Comparison of ENCODE assay signal across 8 cellular contexts in the genomic region with DNA sequence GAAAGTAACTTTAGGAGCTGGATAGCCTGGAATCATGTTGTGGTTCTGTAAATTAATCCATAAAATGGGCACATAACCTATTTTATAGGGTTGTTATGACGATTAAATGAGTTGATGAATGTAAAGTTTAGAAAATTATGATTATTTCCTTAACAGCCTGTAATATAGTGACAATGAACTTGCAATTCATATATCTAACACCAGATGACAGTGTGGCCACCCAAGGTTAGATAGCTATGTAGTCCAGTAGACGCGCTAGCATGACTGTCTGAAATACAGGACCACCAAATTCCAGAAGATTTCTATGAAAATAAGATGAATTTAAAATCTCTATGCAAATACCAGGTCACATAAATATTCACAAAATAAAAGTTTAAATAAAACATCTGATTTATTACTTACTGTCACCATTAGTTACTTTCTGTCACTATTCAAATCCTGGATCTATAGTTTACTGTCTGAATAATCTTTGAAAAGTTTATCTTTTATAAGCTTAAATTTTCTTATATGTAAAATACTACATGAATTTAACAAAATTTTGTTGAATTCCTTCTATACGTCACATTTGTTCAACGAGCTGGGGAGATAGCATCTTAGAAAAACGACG. TPM values are rescaled to one million over a fixed set of nuclear protein-coding genes. Genes with fewer than 3 reads are reported as not detected.
DNase-seq lines count a peak whose midpoint lies in the region; ATAC-seq, FAIRE-seq and TF ChIP-seq lines count a peak whose summit lies in the region.

No MANE protein-coding gene starts in this region.

- H4K8ac ChIP-seq in IMR-90 (ENCODE audit: low read depth in 2 of 2, low read length in 2 of 2), result no peak overlapping the region

- dilution Hi-C loops in IMR-90 (cut with HindIII; ENCODE audit: low sequenced_read_pairs, unreplicated experiment), result no loop called here

- TF ChIP-seq RAD21 in IMR-90 (IDR thresholded peaks at IDR 0.05; ENCODE audit: low read length), result peak; percentile 78

- H3K27ac Mint-ChIP-seq in glutamatergic neuron (ENCODE audit: unreplicated experiment), result no peak overlapping the region

- H2AK9ac ChIP-seq in IMR-90 (replicated peaks; ENCODE audit: low read depth, low read length, poor library complexity), result no peak overlapping the region

- H3K27me3 ChIP-seq in IMR-90 (ENCODE audit: control insufficient read depth, insufficient read depth, low read length), result no peaks in the 10 kb centered on the region
- no peaks in the 10 kb centered on the region for H3K27me3 ChIP-seq in stomach

- H3K36me3 Mint-ChIP-seq in glutamatergic neuron (ENCODE audit: unreplicated experiment), result peaks cover 4% of the 10 kb centered on the region

- peaks cover 3% of the 10 kb centered on the region for H3K9me3 Mint-ChIP-seq in glutamatergic neuron (ENCODE audit: unreplicated experiment)

- H3K4me2 ChIP-seq in IMR-90 (ENCODE audit: low read depth, low read length), result no peak overlapping the region

- intact Hi-C loops in Right ventricle myocardium superior (cut with DNase I) (loop anchor here (2.0 kb wide), 1 partner anchor 242 kb away; no protein-coding TSS in a partner anchor), cardiac septum (cut with DNase I) (loop anchor here (2.0 kb wide), 1 partner anchor 242 kb away; no protein-coding TSS in a partner anchor), IMR-90 (cut with micrococcal nuclease) (loop anchor here (1.0 kb wide), 1 partner anchor 243 kb away; no protein-coding TSS in a partner anchor), stomach (cut with DNase I; ENCODE audit: low total_unique reads) (loop anchor here (5.0 kb wide), 1 partner anchor 245 kb away; no protein-coding TSS in a partner anchor)

- no peak overlapping the region for H3K9ac ChIP-seq in IMR-90 (ENCODE audit: low read depth, low read length)

- H3K4ac ChIP-seq in IMR-90 (ENCODE audit: low read depth, low read length), result no peak overlapping the region

- H3K56ac ChIP-seq in IMR-90 (ENCODE audit: extremely low read depth, insufficient read depth, low read length), result no peak overlapping the region

- DNase-seq in Right ventricle myocardium superior (no peak), cardiac septum (ENCODE audit: low spot score) (no peak), IMR-90 (peak; percentile 55), glutamatergic neuron (no peak), stomach (no peak), HK-2 (ENCODE audit: unreplicated experiment) (no peak)

- no peak overlapping the region for H4K5ac ChIP-seq in IMR-90 (ENCODE audit: low read depth, low read length)

- H2BK120ac ChIP-seq in IMR-90 (ENCODE audit: low read depth, low read length), result no peak overlapping the region

- H3K4me3 ChIP-seq in IMR-90 (ENCODE audit: insufficient read depth, low read depth, low read length) (no peak overlapping the region), stomach (no peak overlapping the region)

- TF ChIP-seq POLR2A in IMR-90 (IDR thresholded peaks at IDR 0.05; ENCODE audit: low read depth, low read length), result no peak
- no peak for TF ChIP-seq POLR2A in stomach (IDR thresholded peaks at IDR 0.05)

- no peaks in the 10 kb centered on the region for H3K9me1 ChIP-seq in IMR-90 (ENCODE audit: insufficient read depth, low read length)

- in situ Hi-C loops in IMR-90 (cut with MboI; ENCODE audit: low sequenced_read_pairs), result loop anchor here (5.0 kb wide), 1 partner anchor 245 kb away; no protein-coding TSS in a partner anchor

- H2AFZ ChIP-seq in IMR-90 (replicated peaks; ENCODE audit: low read length, poor library complexity), result no peak overlapping the region

- no peak overlapping the region for H2BK5ac ChIP-seq in IMR-90 (ENCODE audit: low read depth, low read length, poor library complexity, severe bottlenecking)

- H3K27me3 Mint-ChIP-seq in glutamatergic neuron (ENCODE audit: unreplicated experiment), result no peaks in the 10 kb centered on the region

- no peak overlapping the region for H3K18ac ChIP-seq in IMR-90 (ENCODE audit: low read depth, low read length)

- H3K36me3 ChIP-seq in IMR-90 (ENCODE audit: control insufficient read depth, insufficient read depth, low read length) (no peaks in the 10 kb centered on the region), stomach (no peaks in the 10 kb centered on the region)

- H2AK5ac ChIP-seq in IMR-90 (ENCODE audit: low read depth, low read length), result no peak overlapping the region

- no CpG with 5 or more reads among the region's 7 CpGs for WGBS in IMR-90 (ENCODE audit: extremely low coverage in 2 of 2, insufficient read length in 1 of 2), 2 experiments
- WGBS in stomach, 5 donors, result 69 to 77% (median 71%) methylated on average over 7 of the region's 7 CpGs

- no peak overlapping the region for H4K91ac ChIP-seq in IMR-90 (ENCODE audit: insufficient read depth, low read depth, low read length)

- H4K20me1 ChIP-seq in IMR-90 (ENCODE audit: insufficient read depth, low read length), result no peaks in the 10 kb centered on the region

- CTCF ChIA-PET in IMR-90 (lab: Yijun Ruan, JAX), result interaction anchor here (0.7 to 1.8 kb wide), 12 partner anchors 8 to 249 kb away, joined by 3 to 17 read pairs (median 4); a partner anchor contains a TSS

- TF ChIP-seq EP300 in stomach (IDR thresholded peaks at IDR 0.05), result no peak

- H2BK15ac ChIP-seq in IMR-90 (ENCODE audit: low read depth, low read length), result no peak overlapping the region

- peak; percentile 29 for FAIRE-seq in TTC549 (lab: Jason Lieb, UNC)

- H3K4me3 Mint-ChIP-seq in glutamatergic neuron (ENCODE audit: unreplicated experiment), result no peak overlapping the region

- POLR2A ChIA-PET in IMR-90 (lab: Charles Lee; ENCODE audit: unreplicated experiment), result no interaction called here

- no peak overlapping the region for H3K14ac ChIP-seq in IMR-90 (replicated peaks; ENCODE audit: low read depth, low read length)

- no peak overlapping the region for H3K23ac ChIP-seq in IMR-90 (ENCODE audit: low read depth, low read length)

- H3K4me1 Mint-ChIP-seq in glutamatergic neuron (ENCODE audit: low read depth, unreplicated experiment), result no peaks in the 10 kb centered on the region

- H3K79me1 ChIP-seq in IMR-90 (ENCODE audit: low read depth in 1 of 2, low read length in 2 of 2), result no peaks in the 10 kb centered on the region

- TF ChIP-seq CTCF in IMR-90 (conservative IDR thresholded peaks at IDR 0.05; ENCODE audit: low read depth, low read length), result peak; percentile 91
- TF ChIP-seq CTCF in glutamatergic neuron (IDR thresholded peaks at IDR 0.05; ENCODE audit: partially characterized antibody, unreplicated experiment), result peak; percentile 77
- TF ChIP-seq CTCF in stomach (IDR thresholded peaks at IDR 0.05), result peak in 5 of 7 experiments; percentile 64 to 84 (median 80)

- no peaks in the 10 kb centered on the region for H3K9me3 ChIP-seq in IMR-90 (ENCODE audit: control insufficient read depth, insufficient read depth, low read length)
- H3K9me3 ChIP-seq in stomach, result no peaks in the 10 kb centered on the region

- H3K4me1 ChIP-seq in IMR-90 (ENCODE audit: control insufficient read depth, insufficient read depth, low read length) (no peaks in the 10 kb centered on the region), stomach (no peaks in the 10 kb centered on the region)

- H2BK20ac ChIP-seq in IMR-90 (ENCODE audit: low read depth, low read length), result no peak overlapping the region

- BruUV-seq in IMR-90 (replicated peaks; lab: Mats Ljungman, UMichigan), result no TSS peak

- peak; percentile 79 for ATAC-seq in Right ventricle myocardium superior (ENCODE audit: poor library complexity)
- ATAC-seq in GM21619 (IDR thresholded peaks at IDR 0.05; ENCODE audit: unreplicated experiment), result peak; percentile 82
- peak; percentile 87 for ATAC-seq in IMR-90 (ENCODE audit: low read depth)

- H3K27ac ChIP-seq in IMR-90 (ENCODE audit: insufficient read depth, low read length) (no peak overlapping the region), stomach (no peak overlapping the region)

TF ChIP-seq in IMR-90, 13 proteins besides CTCF, POLR2A, EP300 and RAD21:
- TF ChIP-seq SMC3 (IDR thresholded peaks at IDR 0.05; ENCODE audit: low read depth, low read length), result peak; percentile 95
- TF ChIP-seq MXI1 (IDR thresholded peaks at IDR 0.05; ENCODE audit: borderline replicate concordance, low read depth, low read length), result no peak

RNA-seq across cellular contexts. Expression of a gene that starts 26.1 kb away (rescaled TPM):
- 3.9 TPM for total RNA-seq in Right ventricle myocardium superior
- total RNA-seq in cardiac septum, result 3.4 TPM
- 21.3 and 22.2 TPM in 2 replicates for total RNA-seq in IMR-90 (2012; rRNA removed)
- 10.4 and 11.1 TPM in 2 replicates for polyA plus RNA-seq in IMR-90 (2012; rRNA removed)
- 4.7 and 7.4 TPM in 2 replicates for polyA plus RNA-seq in IMR-90 (2012; cell fraction: cytosol; rRNA removed)
- polyA plus RNA-seq in IMR-90 (2012; cell fraction: nucleus; rRNA removed; ENCODE audit: low replicate concordance), result 3.5 and 7.0 TPM in 2 replicates
- 6.8 TPM for total RNA-seq in glutamatergic neuron (ENCODE audit: unreplicated experiment)
- 10 to 100 TPM in 3 of 5 donors, 1 to 10 TPM in 2; 1.2 to 39.7 (median 23.5) TPM for total RNA-seq in stomach
- 10 to 100 TPM in 1 of 3 donors, 1 to 10 TPM in 2; 4.0 to 22.3 (median 8.7) TPM for polyA plus RNA-seq in stomach
